8 cellular contexts compared by ENCODE assay signal in genomic region chr17:57810740-57811632, GRCh38. TPM values are rescaled to one million over a fixed set of nuclear protein-coding genes. Genes with fewer than 3 reads are reported as not detected.
DNase-seq lines count a peak whose midpoint lies in the region; ATAC-seq and TF ChIP-seq lines count a peak whose summit lies in the region.

No MANE protein-coding gene starts in this region.

- TF ChIP-seq CTCF in AG10803 (conservative IDR thresholded peaks at IDR 0.05; ENCODE audit: low read length): no peak
- TF ChIP-seq CTCF in right atrium auricular region (IDR thresholded peaks at IDR 0.05): no peak

- H4K20me1 ChIP-seq in Karpas-422 (ENCODE audit: insufficient read depth, low read depth, low read length): no peaks in the 10 kb centered on the region

- H3K79me2 ChIP-seq in Karpas-422 (ENCODE audit: low read length): no peaks in the 10 kb centered on the region

- no peaks in the 10 kb centered on the region for H3K9me3 Mint-ChIP-seq in stimulated activated memory B cell treated with anti-CD40 and anti-IgM and Interleukin-4, amounts not matched to agents 10 μg/mL and 1 μg/mL and 100 μg/mL, for 72 hours

- peaks cover 58% of the 10 kb centered on the region for H3K27me3 Mint-ChIP-seq in stimulated activated memory B cell treated with anti-CD40 and anti-IgM and Interleukin-4, amounts not matched to agents 10 μg/mL and 1 μg/mL and 100 μg/mL, for 72 hours

- H3K4me3 Mint-ChIP-seq in stimulated activated memory B cell treated with anti-CD40 and anti-IgM and Interleukin-4, amounts not matched to agents 10 μg/mL and 1 μg/mL and 100 μg/mL, for 72 hours: peak overlapping the region; percentile 52

- no peaks in the 10 kb centered on the region for H3K27me3 ChIP-seq in right atrium auricular region
- no peaks in the 10 kb centered on the region for H3K27me3 ChIP-seq in Karpas-422 (ENCODE audit: low read length)

- DNase-seq in AG10803 (ENCODE audit: low read depth) (peak; percentile 59), NCI-H1092 (lab: John Stamatoyannopoulos, UW) (peak; percentile 85), UCSD-AML1 (lab: John Stamatoyannopoulos, UW; ENCODE audit: unreplicated experiment) (peak; percentile 56), right atrium auricular region (ENCODE audit: low spot score) (no peak), Karpas-422 (no peak), T-helper 9 cell (no peak)

- H3K9me3 ChIP-seq in right atrium auricular region: no peaks in the 10 kb centered on the region
- H3K9me3 ChIP-seq in Karpas-422 (ENCODE audit: low read length): no peaks in the 10 kb centered on the region

- H3K9me2 ChIP-seq in Karpas-422 (replicated peaks; ENCODE audit: insufficient read depth, low read length): no peaks in the 10 kb centered on the region

- H3K4me2 ChIP-seq in Karpas-422 (ENCODE audit: low read depth, low read length, poor library complexity, severe bottlenecking): no peak overlapping the region

- no peak overlapping the region for H3K9ac ChIP-seq in Karpas-422 (ENCODE audit: low read length)

- peak overlapping the region; percentile 38 for H3K27ac Mint-ChIP-seq in stimulated activated memory B cell treated with anti-CD40 and anti-IgM and Interleukin-4, amounts not matched to agents 10 μg/mL and 1 μg/mL and 100 μg/mL, for 72 hours

- H3K4me1 Mint-ChIP-seq in stimulated activated memory B cell treated with anti-CD40 and anti-IgM and Interleukin-4, amounts not matched to agents 10 μg/mL and 1 μg/mL and 100 μg/mL, for 72 hours: peaks cover 19% of the 10 kb centered on the region

- H3K36me3 Mint-ChIP-seq in stimulated activated memory B cell treated with anti-CD40 and anti-IgM and Interleukin-4, amounts not matched to agents 10 μg/mL and 1 μg/mL and 100 μg/mL, for 72 hours: no peaks in the 10 kb centered on the region

- H3K27ac ChIP-seq in right atrium auricular region: peak overlapping the region; percentile 33 to 64
- H3K27ac ChIP-seq in Karpas-422 (ENCODE audit: low read length): no peak overlapping the region

- ATAC-seq in stimulated activated memory B cell treated with anti-CD40 and anti-IgM and Interleukin-4, amounts not matched to agents 10 μg/mL and 1 μg/mL and 100 μg/mL, for 72 hours: peak; percentile 43
- ATAC-seq in HG02763 (IDR thresholded peaks at IDR 0.05; ENCODE audit: unreplicated experiment): no peak

- no peak overlapping the region for H2AFZ ChIP-seq in Karpas-422 (ENCODE audit: low read length)

- peaks cover 0 to 18% of the 10 kb centered on the region in 2 donors for H3K4me1 ChIP-seq in right atrium auricular region
- peaks cover 7% of the 10 kb centered on the region for H3K4me1 ChIP-seq in Karpas-422 (ENCODE audit: low read length)

- H3K4me3 ChIP-seq in AG10803 (ENCODE audit: low read length): 0 out of 2 replicates have a peak overlapping the region, but pooled peaks have one; percentile 15
- peak overlapping the region; percentile 8 to 27 for H3K4me3 ChIP-seq in right atrium auricular region
- H3K4me3 ChIP-seq in Karpas-422 (ENCODE audit: low read length): no peak overlapping the region

- H3K36me3 ChIP-seq in right atrium auricular region: no peaks in the 10 kb centered on the region
- H3K36me3 ChIP-seq in Karpas-422 (ENCODE audit: insufficient read depth, low read length): no peaks in the 10 kb centered on the region

RNA-seq across cellular contexts. Expression of gene MRPS23, which starts 38.9 kb away (rescaled TPM):
- total RNA-seq in right atrium auricular region: 10 to 100 TPM; 24.1 to 35.3 TPM
- total RNA-seq in Karpas-422 (2014; rRNA removed; shearing (Covaris generic); ENCODE audit: low replicate concordance): 35.1 and 61.3 TPM in 2 replicates

Comparison
In these comparisons a context has a peak if more than half of its experiments do, and no peak if none do; other contexts are left out.
1. DNase-seq: peak in AG10803 (single experiment), NCI-H1092 (single experiment) and UCSD-AML1 (single experiment); none in right atrium auricular region (single experiment), Karpas-422 (single experiment) and T-helper 9 cell (single experiment).